In the genomic region with DNA sequence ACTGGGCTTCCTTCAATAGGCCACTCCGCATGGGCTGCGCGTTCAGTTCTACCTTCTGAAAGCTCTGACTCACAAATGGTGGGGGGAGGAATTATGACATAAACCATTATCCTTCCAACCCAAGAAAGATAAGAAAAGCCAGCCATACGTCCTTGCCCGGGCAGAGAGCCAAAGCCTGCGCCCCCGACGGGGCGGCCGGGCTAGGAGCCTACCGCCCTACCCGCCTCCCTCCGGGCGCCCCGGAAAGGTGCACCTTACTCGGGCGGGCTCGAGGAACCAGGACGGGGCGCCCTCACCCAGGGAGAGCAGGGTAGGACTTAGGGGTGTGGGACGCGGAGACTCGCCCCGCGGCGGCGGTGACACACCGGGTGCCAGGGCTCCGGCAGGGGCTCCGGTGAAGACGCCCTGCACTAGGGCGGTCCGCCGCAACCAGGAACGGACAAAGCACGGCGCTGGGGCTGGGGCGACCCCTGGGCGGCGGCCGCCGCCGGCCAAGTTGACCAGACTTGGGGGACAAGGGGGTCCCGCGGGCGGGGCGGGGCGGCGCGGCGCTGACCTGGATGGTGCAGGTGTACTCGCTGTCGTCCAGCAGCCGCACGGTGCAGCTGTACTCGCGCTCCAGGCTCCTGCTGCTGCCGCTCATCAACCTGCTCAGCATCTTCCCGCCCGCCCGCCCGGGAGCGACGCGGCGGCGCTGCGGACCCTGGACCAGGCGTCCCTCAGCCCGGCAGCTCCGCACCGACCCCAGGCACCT, we compare ENCODE assay signal across 8 cellular contexts. TPM values are rescaled to one million over a fixed set of nuclear protein-coding genes. Genes with fewer than 3 reads are reported as not detected.
DNase-seq lines count a peak whose midpoint lies in the region; ATAC-seq, FAIRE-seq and TF ChIP-seq lines count a peak whose summit lies in the region.

No MANE protein-coding gene starts in this region.

- POLR2A ChIA-PET in A549 (lab: Yijun Ruan, JAX): interaction anchor here (0.6 to 1.1 kb wide), 3 partner anchors 13 to 309 kb away, joined by 3 to 6 read pairs (median 4); no protein-coding TSS in a partner anchor
- POLR2A ChIA-PET in SK-N-SH (lab: Yijun Ruan, JAX): interaction anchor here (1.4 kb wide), 1 partner anchor 232 kb away, joined by 5 read pairs; no protein-coding TSS in a partner anchor

- ATAC-seq in A549 (peak; percentile 77 to 80), GM18868 (IDR thresholded peaks at IDR 0.05; ENCODE audit: unreplicated experiment) (peak; percentile 12), HG03196 (IDR thresholded peaks at IDR 0.05; ENCODE audit: unreplicated experiment) (peak; percentile 30)

- 0 out of 2 replicates have a peak, but pooled peaks cover 5% of the 10 kb centered on the region for H4K20me1 ChIP-seq in SK-N-SH (ENCODE audit: insufficient read depth)

- TF ChIP-seq CTCF in A549 (IDR thresholded peaks at IDR 0.05) (no peak; the same call in 2 of the 3 replicates), SK-N-SH (IDR thresholded peaks at IDR 0.05) (peak; percentile 20; the same call in 1 of the 2 replicates), sigmoid colon (IDR thresholded peaks at IDR 0.05) (no peak)

- intact Hi-C loops in sigmoid colon (cut with DNase I): no loop called here

- 9% methylated on average over 8 of the region's 72 CpGs for WGBS in A549 (ENCODE audit: missing lambda C conversion rate)
- WGBS in SK-N-SH (ENCODE audit: low lambda C conversion rate): under 1% methylated on average over 25 of the region's 72 CpGs
- 1 to 2% methylated on average over 72 of the region's 72 CpGs for WGBS in sigmoid colon, 2 donors

- CTCF ChIA-PET in A549 (lab: Yijun Ruan, JAX) (interaction anchor here (0.6 to 1.1 kb wide), 5 partner anchors 14 to 314 kb away, joined by 3 to 5 read pairs (median 4); no protein-coding TSS in a partner anchor), SK-N-SH (lab: Yijun Ruan, JAX) (interaction anchor here (0.6 to 3.5 kb wide), 7 partner anchors 8 to 309 kb away, joined by 3 to 23 read pairs (median 3); no protein-coding TSS in a partner anchor)

- DNase-seq in A549 (ENCODE audit: low read depth in 1 of 2, low spot score in 1 of 2): peak; percentile 30 to 48
- peak; percentile 73 for DNase-seq in SK-N-SH
- DNase-seq in amygdala (lab: John Stamatoyannopoulos, UW): peak in 33 of 56 donors; percentile 22 to 75 (median 53)
- DNase-seq in hepatic stellate cell (ENCODE audit: low spot score): peak; percentile 42
- peak; percentile 66 for DNase-seq in sigmoid colon
- no peak for DNase-seq in SW 1271 (lab: John Stamatoyannopoulos, UW)

- H3K9me3 ChIP-seq in A549 (no peaks in the 10 kb centered on the region), SK-N-SH (no peaks in the 10 kb centered on the region), sigmoid colon (no peaks in the 10 kb centered on the region)

- no peaks in the 10 kb centered on the region for H3K27me3 ChIP-seq in SK-N-SH (ENCODE audit: insufficient read depth)
- peaks cover 15 to 52% (median 22%) of the 10 kb centered on the region in 3 donors for H3K27me3 ChIP-seq in sigmoid colon

- H3K4me1 ChIP-seq in A549: peaks cover 11% of the 10 kb centered on the region; the same call in 1 of the 3 replicates
- peaks cover 0 to 4% of the 10 kb centered on the region in 2 experiments; a peak in 2 of 4 replicates for H3K4me1 ChIP-seq in SK-N-SH (ENCODE audit: control insufficient read depth in 1 of 2, insufficient read depth in 2 of 2, low read depth in 1 of 2, low read length in 1 of 2)
- peaks cover 0 to 23% (median 22%) of the 10 kb centered on the region in 4 donors for H3K4me1 ChIP-seq in sigmoid colon

- no peaks in the 10 kb centered on the region for H3K9me2 ChIP-seq in SK-N-SH

- no peak for FAIRE-seq in A549 (lab: Jason Lieb, UNC)

- TF ChIP-seq POLR2A in A549 (IDR thresholded peaks at IDR 0.05; ENCODE audit: low read length): no peak
- no peak for TF ChIP-seq POLR2A in sigmoid colon (IDR thresholded peaks at IDR 0.05)

- H3F3A ChIP-seq in SK-N-SH (replicated peaks; ENCODE audit: insufficient read depth): peaks cover 11% of the 10 kb centered on the region

- H2AFZ ChIP-seq in SK-N-SH (ENCODE audit: low read depth): peak overlapping the region; percentile 95

- H3K4me2 ChIP-seq in A549 (peak overlapping the region; percentile 72), SK-N-SH (peak overlapping the region; percentile 97)

- H3K36me3 ChIP-seq in SK-N-SH (replicated peaks in 1 of 2; ENCODE audit: control insufficient read depth in 1 of 2, insufficient read depth in 2 of 2, low read length in 1 of 2) (no peaks in the 10 kb centered on the region), sigmoid colon (no peaks in the 10 kb centered on the region)

- peak overlapping the region; percentile 79 for H3K9ac ChIP-seq in SK-N-SH

- H3K27ac ChIP-seq in A549 (peak overlapping the region; percentile 57 to 91), SK-N-SH (ENCODE audit: low read depth in 2 of 2, low read length in 1 of 2) (peak overlapping the region; percentile 88 to 91), sigmoid colon (peak overlapping the region in 3 of 4 donors; percentile 4 to 22 (median 9))

- TF ChIP-seq EP300 in A549 (IDR thresholded peaks at IDR 0.05) (no peak), SK-N-SH (IDR thresholded peaks at IDR 0.05; ENCODE audit: borderline replicate concordance in 1 of 2, low read depth in 1 of 2, low read length in 1 of 2) (peak; percentile 12 to 68; a peak in 2 of 4 replicates), sigmoid colon (IDR thresholded peaks at IDR 0.05) (no peak)

- H3K79me2 ChIP-seq in SK-N-SH (ENCODE audit: insufficient read depth): peaks cover 52% of the 10 kb centered on the region

- TF ChIP-seq RAD21 in A549 (conservative IDR thresholded peaks at IDR 0.05 in 1 of 2, IDR thresholded peaks at IDR 0.05 in 1 of 2) (no peak), SK-N-SH (IDR thresholded peaks at IDR 0.05; ENCODE audit: low read length) (0 out of 2 replicates have a peak, but pooled peaks have one; percentile 3)

- H3K4me3 ChIP-seq in A549 (peak overlapping the region; percentile 52), SK-N-SH (ENCODE audit: low read depth in 2 of 2, low read length in 1 of 2) (peak overlapping the region; percentile 84 to 99), sigmoid colon (peak overlapping the region; percentile 41 to 61 (median 48))

TF ChIP-seq in A549, 52 proteins besides CTCF, POLR2A, EP300 and RAD21:
- no peak for TF ChIP-seq CBX8 (IDR thresholded peaks at IDR 0.05)
- TF ChIP-seq CHD4 (IDR thresholded peaks at IDR 0.05; ENCODE audit: borderline replicate concordance): no peak
- peak; percentile 12; the same call in 1 of the 2 replicates for TF ChIP-seq FOSL2 (IDR thresholded peaks at IDR 0.05)
- TF ChIP-seq FOSL2 (CRISPR knock-in tag; IDR thresholded peaks at IDR 0.05): peak; percentile 28; the same call in 1 of the 2 replicates
- no peak for TF ChIP-seq ZSCAN20 (CRISPR knock-in tag; IDR thresholded peaks at IDR 0.05)

TF ChIP-seq in SK-N-SH, 30 proteins besides CTCF, POLR2A, EP300 and RAD21 (continues in another document):
- TF ChIP-seq TAF1 (IDR thresholded peaks at IDR 0.05; ENCODE audit: borderline replicate concordance, low read depth, low read length) (peak; percentile 46; the same call in 1 of the 2 replicates), SIN3A (IDR thresholded peaks at IDR 0.05; ENCODE audit: borderline replicate concordance, low read depth, low read length) (peak; percentile 81; the same call in 1 of the 2 replicates), POLR2AphosphoS5 (IDR thresholded peaks at IDR 0.05; ENCODE audit: low read depth, low read length) (peak; percentile 41; the same call in 1 of the 2 replicates), YY1 (IDR thresholded peaks at IDR 0.05; ENCODE audit: low read depth) (0 out of 2 replicates have a peak, but pooled peaks have one; percentile 18), MXI1 (IDR thresholded peaks at IDR 0.05; ENCODE audit: low read depth, low read length) (peak; percentile 77), RXRA (IDR thresholded peaks at IDR 0.05; ENCODE audit: borderline replicate concordance, low read depth) (no peak; the same call in 1 of the 2 replicates), CHD2 (IDR thresholded peaks at IDR 0.05; ENCODE audit: low read length, partially characterized antibody) (no peak)
- TF ChIP-seq, protein P1, sequence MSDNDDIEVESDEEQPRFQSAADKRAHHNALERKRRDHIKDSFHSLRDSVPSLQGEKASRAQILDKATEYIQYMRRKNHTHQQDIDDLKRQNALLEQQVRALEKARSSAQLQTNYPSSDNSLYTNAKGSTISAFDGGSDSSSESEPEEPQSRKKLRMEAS (IDR thresholded peaks at IDR 0.05; ENCODE audit: low read depth): peak; percentile 70
- TF ChIP-seq, protein P2, sequence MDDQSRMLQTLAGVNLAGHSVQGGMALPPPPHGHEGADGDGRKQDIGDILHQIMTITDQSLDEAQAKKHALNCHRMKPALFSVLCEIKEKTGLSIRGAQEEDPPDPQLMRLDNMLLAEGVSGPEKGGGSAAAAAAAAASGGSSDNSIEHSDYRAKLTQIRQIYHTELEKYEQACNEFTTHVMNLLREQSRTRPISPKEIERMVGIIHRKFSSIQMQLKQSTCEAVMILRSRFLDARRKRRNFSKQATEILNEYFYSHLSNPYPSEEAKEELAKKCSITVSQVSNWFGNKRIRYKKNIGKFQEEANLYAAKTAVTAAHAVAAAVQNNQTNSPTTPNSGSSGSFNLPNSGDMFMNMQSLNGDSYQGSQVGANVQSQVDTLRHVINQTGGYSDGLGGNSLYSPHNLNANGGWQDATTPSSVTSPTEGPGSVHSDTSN (IDR thresholded peaks at IDR 0.05): peak; percentile 86

RNA-seq across cellular contexts. Expression of a gene that starts 0.5 kb away (rescaled TPM):
- polyA plus RNA-seq in A549 (2011; rRNA removed) (2.3 and 2.5 TPM in 2 replicates), A549 (2017; fragmentation: RNase III; extraction: RNeasy Plus Mini Kit Qiagen cat#74134 plus additional on column Dnase treatment) (2.6 to 3.6 TPM (median 3.3 TPM) in 3 replicates), SK-N-SH (2012; rRNA removed) (24.8 and 26.7 TPM in 2 replicates), sigmoid colon (under 1 TPM; 0.60 to 0.93 (median 0.92) TPM)
- 0.88 and 0.90 TPM in 2 replicates for polyA plus RNA-seq in A549 (2012; cell fraction: cytosol; rRNA removed)
- 1.3 and 1.6 TPM in 2 replicates for polyA plus RNA-seq in A549 (2012; cell fraction: nucleus; rRNA removed)
- 4.2 and 5.5 TPM in 2 replicates for polyA minus RNA-seq in A549 (2011; rRNA and poly(A)+ RNA removed)
- polyA plus RNA-seq in SK-N-SH (2012; cell fraction: cytosol; rRNA removed): 19.0 and 20.1 TPM in 2 replicates
- 67.5 and 78.1 TPM in 2 replicates for polyA plus RNA-seq in SK-N-SH (2012; cell fraction: nucleus; rRNA removed)
- 1 to 10 TPM in 2 of 4 donors, under 1 TPM in 2; 0.41 to 1.8 (median 1.0) TPM for total RNA-seq in sigmoid colon

Comparison
In these comparisons a context has a peak if more than half of its experiments do, and no peak if none do; other contexts are left out.
1. ATAC-seq: peak in every context shown above with its lines; median percentile 78 in A549; 30 in HG03196; 12 in GM18868.
2. DNase-seq: peak in A549 (2 of 2), SK-N-SH (single experiment), amygdala (33 of 56), hepatic stellate cell (single experiment) and sigmoid colon (single experiment); none in SW 1271 (0 of 2).
3. H3K27ac ChIP-seq: peak in every context shown above with its lines; median percentile 90 in SK-N-SH; 74 in A549; 9 in sigmoid colon.
4. Peak in every context shown above with its lines, with median percentiles within 50 percentile points of each other: H3K4me3 ChIP-seq.